Comparison of ENCODE assay signal across 19 cellular contexts in the genomic region with DNA sequence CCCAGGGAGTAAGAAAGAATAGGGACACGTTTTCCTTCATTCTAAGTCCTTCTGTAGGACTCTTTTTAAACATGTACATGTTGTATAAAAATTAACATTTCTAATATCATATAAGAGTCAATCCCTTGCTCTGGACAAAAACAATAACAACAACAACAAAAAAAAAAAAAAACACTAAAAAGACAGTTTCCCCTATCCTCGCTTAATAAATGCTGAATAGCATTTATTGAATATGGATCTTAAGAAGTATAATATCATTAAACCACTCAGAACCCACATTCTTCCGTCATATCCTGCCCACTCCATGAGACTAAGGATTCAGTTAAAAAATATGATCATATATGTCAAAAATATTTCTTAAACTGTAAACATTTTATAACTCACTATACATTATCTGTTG.
DNase-seq lines count a peak whose midpoint lies in the region; ATAC-seq, FAIRE-seq and TF ChIP-seq lines count a peak whose summit lies in the region.
"Had no signal": no experiment of that assay in that cellular context is flagged by ENCODE, and none has a peak within 500 bp of the region (broad histone marks: within the 10 kb centered on the region; RNA-seq: fewer than 3 reads in every experiment).

No MANE protein-coding gene starts in this region.

- H4K20me1 ChIP-seq in K562 (replicated peaks; ENCODE audit: control insufficient read depth, insufficient read depth, low read length), result no peaks in the 10 kb centered on the region
- H4K20me1 ChIP-seq: BLaER1 treated with 17β-estradiol and CSF1 and Interleukin-3, amounts not matched to agents 10 nM and 100 nM had no signal

- TF ChIP-seq CTCF in A549 (IDR thresholded peaks at IDR 0.05), result no peak
- TF ChIP-seq CTCF in K562 (IDR thresholded peaks at IDR 0.05 in 2 of 3, conservative IDR thresholded peaks at IDR 0.05 in 1 of 3; ENCODE audit: insufficient read depth in 2 of 3, low read depth in 1 of 3, low read length in 3 of 3), result no peak
- TF ChIP-seq CTCF in right lobe of liver (IDR thresholded peaks at IDR 0.05), result no peak
- TF ChIP-seq CTCF in thyroid gland (IDR thresholded peaks at IDR 0.05), result no peak

- 0 out of 3 replicates have a peak, but pooled peaks cover 8% of the 10 kb centered on the region for H3K4me1 ChIP-seq in A549
- H3K4me1 ChIP-seq in K562 (replicated peaks in 1 of 2; ENCODE audit: control insufficient read depth in 2 of 2, insufficient read depth in 2 of 2, low read length in 2 of 2), result peaks cover 9 to 21% of the 10 kb centered on the region in 2 experiments; a peak in 3 of 5 replicates
- peaks cover 0 to 61% (median 21%) of the 10 kb centered on the region in 4 donors for H3K4me1 ChIP-seq in right lobe of liver
- no peaks in the 10 kb centered on the region for H3K4me1 ChIP-seq in thyroid gland

- TF ChIP-seq EP300 in A549 (IDR thresholded peaks at IDR 0.05) (no peak), K562 (IDR thresholded peaks at IDR 0.05; ENCODE audit: low read length) (no peak)

- H3K27me3 ChIP-seq in K562 (ENCODE audit: control insufficient read depth in 2 of 2, insufficient read depth in 2 of 2, low read length in 2 of 2), result no peaks in the 10 kb centered on the region
- H3K27me3 ChIP-seq in right lobe of liver, result no peaks in the 10 kb centered on the region
- H3K27me3 ChIP-seq in thyroid gland, result no peaks in the 10 kb centered on the region
- H3K27me3 ChIP-seq: BLaER1 treated with 17β-estradiol and CSF1 and Interleukin-3, amounts not matched to agents 10 nM and 100 nM had no signal

- POLR2A ChIA-PET in A549 (lab: Yijun Ruan, JAX), result no interaction called here
- POLR2A ChIA-PET in K562 (lab: Yijun Ruan, JAX), result no interaction called here

- intact Hi-C loops in K562 (cut with micrococcal nuclease) (no loop called here), right lobe of liver (cut with DNase I) (no loop called here), thyroid gland (cut with DNase I) (no loop called here)

- H3K9me3 ChIP-seq in A549 (no peaks in the 10 kb centered on the region), K562 (replicated peaks; ENCODE audit: control insufficient read depth, insufficient read depth, low read depth, low read length) (no peaks in the 10 kb centered on the region), right lobe of liver (no peaks in the 10 kb centered on the region), thyroid gland (no peaks in the 10 kb centered on the region)
- H3K9me3 ChIP-seq: BLaER1 treated with 17β-estradiol and CSF1 and Interleukin-3, amounts not matched to agents 10 nM and 100 nM; Caco-2 had no signal

- H2AFZ ChIP-seq in K562 (ENCODE audit: low read depth, low read length), result no peak overlapping the region

- H3K4me2 ChIP-seq in A549 (no peak overlapping the region), K562 (ENCODE audit: insufficient read depth, low read length) (no peak overlapping the region)

- H3K27ac ChIP-seq in A549, result no peak overlapping the region
- H3K27ac ChIP-seq in K562 (ENCODE audit: extremely low read depth, low read depth, low read length), result no peak overlapping the region
- peak overlapping the region; percentile 73 to 89 (median 75) for H3K27ac ChIP-seq in right lobe of liver
- no peak overlapping the region for H3K27ac ChIP-seq in thyroid gland
- H3K27ac ChIP-seq: BLaER1 treated with 17β-estradiol and CSF1 and Interleukin-3, amounts not matched to agents 10 nM and 100 nM; C4-2B had no signal

- no peak overlapping the region for H3K9ac ChIP-seq in K562 (ENCODE audit: insufficient read depth in 1 of 2, low read depth in 2 of 2, low read length in 2 of 2)
- H3K9ac ChIP-seq: BLaER1 treated with 17β-estradiol and CSF1 and Interleukin-3, amounts not matched to agents 10 nM and 100 nM had no signal

- TF ChIP-seq POLR2A in A549 (IDR thresholded peaks at IDR 0.05; ENCODE audit: low read length), result no peak
- TF ChIP-seq POLR2A in K562 (conservative IDR thresholded peaks at IDR 0.05), result no peak
- no peak for TF ChIP-seq POLR2A in right lobe of liver (IDR thresholded peaks at IDR 0.05)
- no peak for TF ChIP-seq POLR2A in thyroid gland (IDR thresholded peaks at IDR 0.05)

- no peak for FAIRE-seq in A549 (lab: Jason Lieb, UNC)
- FAIRE-seq in K562 (lab: Jason Lieb, UNC), result no peak
- FAIRE-seq: A204.1, D721Med, G401.6, GM12891 had no signal

- no peak for ATAC-seq in A549
- ATAC-seq in K562, result no peak
- no peak for ATAC-seq in right lobe of liver
- ATAC-seq: CD8-positive, alpha-beta T cell had no signal

- BruUV-seq in K562 (replicated peaks; lab: Mats Ljungman, UMichigan), result no TSS peak

- H3K36me3 ChIP-seq in K562 (ENCODE audit: control insufficient read depth, insufficient read depth, low read length) (no peaks in the 10 kb centered on the region), right lobe of liver (no peaks in the 10 kb centered on the region), thyroid gland (no peaks in the 10 kb centered on the region)
- H3K36me3 ChIP-seq: BLaER1 treated with 17β-estradiol and CSF1 and Interleukin-3, amounts not matched to agents 10 nM and 100 nM had no signal

- DNase-seq in A549 (ENCODE audit: low read depth in 1 of 2, low spot score in 1 of 2) (no peak), K562 (ENCODE audit: extremely low read depth in 1 of 4, low spot score in 3 of 4) (no peak), right lobe of liver (no peak), thyroid gland (no peak), SKM-1 treated with dmso at 0.1 percent for 144 hours (lab: John Stamatoyannopoulos, UW; ENCODE audit: unreplicated experiment) (no peak)
- DNase-seq: 8988T; AML-193; Caco-2; Calu3; CD4-positive, alpha-beta T cell; CD8-positive, alpha-beta T cell; DMS79 treated with DMSO at 0.1 percent for 48 hours; GF-D8 had no signal

- CTCF ChIA-PET in A549 (lab: Yijun Ruan, JAX) (interaction anchor here (0.6 kb wide), 1 partner anchor 261 kb away, joined by 5 read pairs; no protein-coding TSS in a partner anchor), K562 (lab: Yijun Ruan, JAX; ENCODE audit: low intra/inter-chr PET ratio) (no interaction called here)

- in situ Hi-C loops in K562 (cut with MboI), result no loop called here

- no peak overlapping the region for H3K4me3 ChIP-seq in A549
- no peak overlapping the region for H3K4me3 ChIP-seq in K562
- H3K4me3 ChIP-seq in right lobe of liver, result peak overlapping the region in 2 of 3 donors; percentile 9 to 14
- H3K4me3 ChIP-seq in thyroid gland (replicated peaks in 1 of 3), result no peak overlapping the region
- H3K4me3 ChIP-seq: BLaER1 treated with 17β-estradiol and CSF1 and Interleukin-3, amounts not matched to agents 10 nM and 100 nM had no signal

- H3K9me1 ChIP-seq in K562 (ENCODE audit: control insufficient read depth, insufficient read depth, low read length), result no peaks in the 10 kb centered on the region

- WGBS in A549 (ENCODE audit: missing lambda C conversion rate), result 73% methylated on average over 3 of the region's 3 CpGs
- WGBS in K562 (ENCODE audit: insufficient coverage, low coverage, missing lambda C conversion rate), result 58% methylated on average over 3 of the region's 3 CpGs
- 50% methylated on average over 3 of the region's 3 CpGs for WGBS in right lobe of liver (ENCODE audit: insufficient coverage, low coverage, low lambda C conversion rate, missing lambda C conversion rate)
- 92 to 93% methylated on average over 3 of the region's 3 CpGs for WGBS in thyroid gland, 2 donors

- H3K79me2 ChIP-seq in K562 (ENCODE audit: control insufficient read depth, insufficient read depth, low read length), result no peaks in the 10 kb centered on the region

- TF ChIP-seq RAD21 in A549 (conservative IDR thresholded peaks at IDR 0.05 in 1 of 2, IDR thresholded peaks at IDR 0.05 in 1 of 2) (no peak), K562 (CRISPR knock-in tag; conservative IDR thresholded peaks at IDR 0.05 in 1 of 2, IDR thresholded peaks at IDR 0.05 in 1 of 2) (no peak)

TF ChIP-seq in A549, 52 proteins besides CTCF, POLR2A, EP300 and RAD21:
- peak; percentile 58 for TF ChIP-seq MAFK (IDR thresholded peaks at IDR 0.05; ENCODE audit: partially characterized antibody)
- no peak for TF ChIP-seq EHMT2 (IDR thresholded peaks at IDR 0.05; ENCODE audit: low read depth)

TF ChIP-seq in K562, 482 proteins besides CTCF, POLR2A, EP300 and RAD21:
- TF ChIP-seq MAFG (tag; conservative IDR thresholded peaks at IDR 0.05) (peak; percentile 40), C11orf30 (IDR thresholded peaks at IDR 0.05; ENCODE audit: low read depth) (peak; percentile 49; the same call in 1 of the 2 replicates), ZNF316 (IDR thresholded peaks at IDR 0.05) (peak; percentile 81), ZNF717 (CRISPR knock-in tag; IDR thresholded peaks at IDR 0.05) (no peak), SIN3B (IDR thresholded peaks at IDR 0.05; ENCODE audit: low read depth) (no peak)
- TF ChIP-seq, protein P1, sequence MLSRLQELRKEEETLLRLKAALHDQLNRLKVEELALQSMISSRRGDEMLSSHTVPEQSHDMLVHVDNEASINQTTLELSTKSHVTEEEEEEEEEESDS (CRISPR knock-in tag; IDR thresholded peaks at IDR 0.05), result no peak

Comparison
In these comparisons a context has a peak if more than half of its experiments do, and no peak if none do; other contexts are left out.
1. H3K27ac ChIP-seq: peak in right lobe of liver (3 of 3); none in A549 (0 of 2), K562 (single experiment) and thyroid gland (0 of 3).
2. H3K4me3 ChIP-seq: peak in right lobe of liver (2 of 3); none in A549 (single experiment), K562 (single experiment) and thyroid gland (0 of 3).